1 cellular context compared by ENCODE assay signal in genomic region chr21:42547001-42547905, GRCh38.
TF ChIP-seq lines count a peak whose summit lies in the region.

No MANE protein-coding gene starts in this region.

TF ChIP-seq in K562, 482 proteins besides CTCF, POLR2A, EP300 and RAD21 (continued from another document and continues in another):
- TF ChIP-seq MAFF (IDR thresholded peaks at IDR 0.05; ENCODE audit: low read length), result peak; percentile 63
- TF ChIP-seq ZFPM2 (CRISPR knock-in tag; IDR thresholded peaks at IDR 0.05), result no peak
- peak; percentile 90; the same call in 1 of the 2 replicates for TF ChIP-seq HOMEZ (CRISPR knock-in tag; IDR thresholded peaks at IDR 0.05)
- TF ChIP-seq BCLAF1 (IDR thresholded peaks at IDR 0.05; ENCODE audit: borderline replicate concordance in 1 of 2, control insufficient read depth in 1 of 2, low read depth in 2 of 2, low read length in 1 of 2), result no peak
- peak; percentile 13 for TF ChIP-seq SAP30 (IDR thresholded peaks at IDR 0.05; ENCODE audit: borderline replicate concordance, insufficient read depth, low read depth, low read length, poor library complexity, severe bottlenecking)
- peak; percentile 85 for TF ChIP-seq NFIC (IDR thresholded peaks at IDR 0.05)
- no peak for TF ChIP-seq DNMT1 (IDR thresholded peaks at IDR 0.05)
- TF ChIP-seq KLF13 (tag; IDR thresholded peaks at IDR 0.05; ENCODE audit: borderline replicate concordance, low read depth), result 0 out of 2 replicates have a peak, but pooled peaks have one; percentile 4
- peak; percentile 94; the same call in 1 of the 2 replicates for TF ChIP-seq ZNF583 (CRISPR knock-in tag; IDR thresholded peaks at IDR 0.05)
- peak; percentile 79 for TF ChIP-seq PKNOX1 (IDR thresholded peaks at IDR 0.05)
- TF ChIP-seq SOX6 (IDR thresholded peaks at IDR 0.05), result peak; percentile 95
- peak; percentile 94 for TF ChIP-seq KLF16 (IDR thresholded peaks at IDR 0.05)
- no peak for TF ChIP-seq FOXO4 (CRISPR knock-in tag; IDR thresholded peaks at IDR 0.05)
- TF ChIP-seq ZFP1 (CRISPR knock-in tag; IDR thresholded peaks at IDR 0.05), result peak; percentile 70; the same call in 1 of the 2 replicates
- TF ChIP-seq NRF1 (conservative IDR thresholded peaks at IDR 0.05 in 1 of 2, IDR thresholded peaks at IDR 0.05 in 1 of 2), result peak; percentile 58 to 69
- 0 out of 2 replicates have a peak, but pooled peaks have one; percentile 18 for TF ChIP-seq CREB1 (IDR thresholded peaks at IDR 0.05)
- no peak for TF ChIP-seq CREB1 (CRISPR knock-in tag; IDR thresholded peaks at IDR 0.05)
- no peak for TF ChIP-seq TCF7 (IDR thresholded peaks at IDR 0.05; ENCODE audit: borderline replicate concordance)
- peak; percentile 64; the same call in 1 of the 2 replicates for TF ChIP-seq EP400 (IDR thresholded peaks at IDR 0.05)
- no peak for TF ChIP-seq SIN3B (IDR thresholded peaks at IDR 0.05; ENCODE audit: low read depth)
- TF ChIP-seq RNF219 (CRISPR knock-in tag; IDR thresholded peaks at IDR 0.05), result peak; percentile 15; the same call in 1 of the 2 replicates
- TF ChIP-seq FOS (IDR thresholded peaks at IDR 0.05; ENCODE audit: extremely low read depth, insufficient read length), result no peak
- no peak for TF ChIP-seq YBX1 (IDR thresholded peaks at IDR 0.05)
- no peak for TF ChIP-seq KLF1 (tag; IDR thresholded peaks at IDR 0.05)
- TF ChIP-seq EWSR1 (IDR thresholded peaks at IDR 0.05; ENCODE audit: borderline replicate concordance, low read depth, partially characterized antibody), result no peak
- no peak for TF ChIP-seq AFF4 (CRISPR knock-in tag; IDR thresholded peaks at IDR 0.05)
- TF ChIP-seq MCM5 (IDR thresholded peaks at IDR 0.05; ENCODE audit: low read depth), result no peak
- peak; percentile 84 for TF ChIP-seq HES1 (IDR thresholded peaks at IDR 0.05; ENCODE audit: low read depth)
- peak; percentile 25; the same call in 1 of the 2 replicates for TF ChIP-seq SP1 (CRISPR knock-in tag; IDR thresholded peaks at IDR 0.05)
- TF ChIP-seq SRSF1 (IDR thresholded peaks at IDR 0.05; ENCODE audit: low read depth, low read length), result no peak
- peak; percentile 73; the same call in 1 of the 2 replicates for TF ChIP-seq JUND (IDR thresholded peaks at IDR 0.05; ENCODE audit: borderline replicate concordance, low read depth, low read length)
- TF ChIP-seq JUND (tag; IDR thresholded peaks at IDR 0.05; ENCODE audit: borderline replicate concordance, low read depth, low read length), result peak; percentile 81; the same call in 2 of the 3 replicates
- TF ChIP-seq BHLHE40 (IDR thresholded peaks at IDR 0.05; ENCODE audit: low read length), result peak; percentile 79
- no peak for TF ChIP-seq CHD1 (IDR thresholded peaks at IDR 0.05; ENCODE audit: low read length)
- peak; percentile 87 for TF ChIP-seq ATF4 (CRISPR knock-in tag; IDR thresholded peaks at IDR 0.05)
- TF ChIP-seq EHMT2 (IDR thresholded peaks at IDR 0.05), result peak; percentile 90
- TF ChIP-seq MEF2A (IDR thresholded peaks at IDR 0.05; ENCODE audit: control insufficient read depth, low read depth, low read length), result 0 out of 2 replicates have a peak, but pooled peaks have one; percentile 4
- no peak for TF ChIP-seq GTF2F1 (IDR thresholded peaks at IDR 0.05; ENCODE audit: low read depth, low read length)
- TF ChIP-seq PTRF (tag; IDR thresholded peaks at IDR 0.05), result peak; percentile 23; the same call in 1 of the 2 replicates
- no peak for TF ChIP-seq CCAR2 (IDR thresholded peaks at IDR 0.05; ENCODE audit: low read depth, low read length)
- TF ChIP-seq KDM4B (IDR thresholded peaks at IDR 0.05; ENCODE audit: borderline replicate concordance in 2 of 2, low read depth in 1 of 2), result no peak
- TF ChIP-seq CREB5 (CRISPR knock-in tag; IDR thresholded peaks at IDR 0.05), result peak; percentile 70; the same call in 1 of the 2 replicates
- peak in 1 of 2 experiments; percentile 88; a peak in 2 of 4 replicates for TF ChIP-seq ZMIZ1 (IDR thresholded peaks at IDR 0.05; ENCODE audit: low read depth in 2 of 2, low read length in 2 of 2)
- TF ChIP-seq ZNF717 (CRISPR knock-in tag; IDR thresholded peaks at IDR 0.05), result no peak
